Comparison of ENCODE assay signal across 36 cellular contexts in the genomic region with DNA sequence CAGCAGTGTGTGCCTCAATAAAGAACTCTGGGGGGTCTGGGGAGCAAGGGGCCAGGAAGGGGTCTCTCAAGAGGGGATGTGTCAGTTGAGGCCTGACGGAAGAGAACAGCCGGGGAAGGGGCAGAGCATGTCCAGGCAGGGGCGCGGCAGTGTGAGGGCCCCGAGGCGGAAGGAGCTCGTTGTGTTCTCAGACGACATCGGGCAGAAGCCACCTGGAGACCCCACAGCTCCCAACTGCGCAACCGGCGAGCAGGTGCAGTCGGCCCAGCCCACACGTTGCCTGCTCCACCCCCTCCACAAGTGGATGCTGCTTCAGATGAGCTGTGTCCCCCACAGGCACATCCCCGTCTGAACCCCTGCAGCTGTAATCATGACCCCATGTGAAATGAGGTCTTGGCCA. TPM values are rescaled to one million over a fixed set of nuclear protein-coding genes. Genes with fewer than 3 reads are reported as not detected.
"Had no signal": no experiment of that assay in that cellular context is flagged by ENCODE, and none has a peak within 500 bp of the region (broad histone marks: within the 10 kb centered on the region; RNA-seq: fewer than 3 reads in every experiment).

No MANE protein-coding gene starts in this region.

- H3K27me3 ChIP-seq: MG63 had no signal

- H3K27ac ChIP-seq: KMS-11 had no signal

- DNase-seq: Karpas-422, Kasumi-1, KG1, MG63, MM.1S, MV-4-11, NCI-H1048, NCI-H1092, NCI-H1092 treated with DMSO at 0.1 percent for 48 hours, NCI-H1105, NCI-H1105 treated with DMSO at 0.1 percent for 48 hours, NCI-H1417, NCI-H1417 treated with DMSO at 0.1 percent for 48 hours, NCI-H1436, NCI-H1436 treated with DMSO at 0.1 percent for 48 hours, NCI-H146, NCI-H1694, NCI-H1694 treated with DMSO at 0.1 percent for 48 hours, NCI-H187, NCI-H187 treated with DMSO at 0.1 percent for 48 hours, NCI-H1930, NCI-H2029, NCI-H2029 treated with DMSO at 0.1 percent for 48 hours, NCI-H2081, NCI-H2081 treated with DMSO at 0.1 percent for 48 hours, NCI-H2107, NCI-H2171, NCI-H2171 treated with DMSO at 0.1 percent for 48 hours, NCI-H2227 treated with DMSO at 0.1 percent for 48 hours, NCI-H226, NCI-H345, NCI-H446, NCI-H446 treated with DMSO at 0.1 percent for 48 hours had no signal

- H3K9ac ChIP-seq: KMS-11 had no signal

- H3K4me3 ChIP-seq: MG63 had no signal

- H3K9me3 ChIP-seq: MG63 had no signal

- H3K36me3 ChIP-seq: MG63 had no signal

RNA-seq across cellular contexts. Expression of gene TBXA2R, which starts 15.0 kb away (rescaled TPM):
- total RNA-seq: MCF 10A had no signal

RNA-seq across cellular contexts. Expression of gene GIPC3, which starts 36.4 kb away (rescaled TPM):
- total RNA-seq: M059J, MCF 10A had no signal
